ENCODE assay signal across 8 cellular contexts in genomic region chr19:40283414-40284250, GRCh38. TPM values are rescaled to one million over a fixed set of nuclear protein-coding genes. Genes with fewer than 3 reads are reported as not detected.
DNase-seq lines count a peak whose midpoint lies in the region; ATAC-seq and TF ChIP-seq lines count a peak whose summit lies in the region.

No MANE protein-coding gene starts in this region.

- H4K5ac ChIP-seq in mesendoderm (ENCODE audit: low read length): no peak overlapping the region

- H3K23ac ChIP-seq in mesendoderm (ENCODE audit: low read length): no peak overlapping the region

- no peak overlapping the region for H3K4ac ChIP-seq in mesendoderm (ENCODE audit: low read depth, low read length)

- peaks cover 54% of the 10 kb centered on the region for H3K79me2 ChIP-seq in mesendoderm (ENCODE audit: control insufficient read depth, insufficient read depth, low read length)

- peaks cover 26% of the 10 kb centered on the region for H3K79me1 ChIP-seq in mesendoderm (ENCODE audit: low read length)

- peaks cover 10% of the 10 kb centered on the region for H3K4me1 ChIP-seq in HAP-1
- H3K4me1 ChIP-seq in mesendoderm (ENCODE audit: control insufficient read depth, low read depth, low read length): peaks cover 8% of the 10 kb centered on the region

- no peak overlapping the region for H2BK5ac ChIP-seq in mesendoderm (ENCODE audit: low read length)

- no CpG with 5 or more reads among the region's 12 CpGs for WGBS in mesendoderm (ENCODE audit: extremely low coverage, insufficient coverage, low lambda C conversion rate)

- H3K9me3 ChIP-seq in HAP-1: no peaks in the 10 kb centered on the region

- H3K9ac ChIP-seq in mesendoderm (ENCODE audit: low read length): peak overlapping the region; percentile 95

- ATAC-seq in HG02852 (IDR thresholded peaks at IDR 0.05; ENCODE audit: unreplicated experiment) (no peak), GM21360 (IDR thresholded peaks at IDR 0.05; ENCODE audit: unreplicated experiment) (no peak), HG02973 (IDR thresholded peaks at IDR 0.05; ENCODE audit: unreplicated experiment) (no peak)

- H2BK120ac ChIP-seq in mesendoderm (ENCODE audit: low read depth, low read length): no peak overlapping the region

- H3K36me3 ChIP-seq in HAP-1 (replicated peaks) (peaks cover 13% of the 10 kb centered on the region), brain microvascular endothelial cell (replicated peaks) (no peaks in the 10 kb centered on the region), mesendoderm (ENCODE audit: control insufficient read depth, insufficient read depth, low read length) (peaks cover 2% of the 10 kb centered on the region)

- H3K56ac ChIP-seq in mesendoderm (ENCODE audit: low read length): peak overlapping the region; percentile 96

- DNase-seq in HAP-1 (ENCODE audit: low spot score in 2 of 2) (no peak), brain microvascular endothelial cell (no peak), mesendoderm (no peak), NCI-H226 (no peak)

- no peak overlapping the region for H3K18ac ChIP-seq in mesendoderm (ENCODE audit: low read length)

- H2AK5ac ChIP-seq in mesendoderm (ENCODE audit: low read length): no peak overlapping the region

- TF ChIP-seq CTCF in 22Rv1 (IDR thresholded peaks at IDR 0.05): no peak
- no peak for TF ChIP-seq CTCF in brain microvascular endothelial cell (IDR thresholded peaks at IDR 0.05; ENCODE audit: low read depth, low read length, missing control alignments)

- H3K27me3 ChIP-seq in HAP-1 (ENCODE audit: low read depth) (no peaks in the 10 kb centered on the region), brain microvascular endothelial cell (replicated peaks) (no peaks in the 10 kb centered on the region), mesendoderm (ENCODE audit: insufficient read depth, low read length, poor library complexity) (no peaks in the 10 kb centered on the region)

- H3K4me3 ChIP-seq in HAP-1 (peak overlapping the region; percentile 80), brain microvascular endothelial cell (ENCODE audit: low read depth, low read length) (peak overlapping the region; percentile 92), mesendoderm (ENCODE audit: low read length) (no peak overlapping the region)

- no peak overlapping the region for H2BK15ac ChIP-seq in mesendoderm (replicated peaks; ENCODE audit: low read depth)

- H3K27ac ChIP-seq in 22Rv1: peak overlapping the region; percentile 90
- H3K27ac ChIP-seq in brain microvascular endothelial cell: peak overlapping the region; percentile 91
- H3K27ac ChIP-seq in mesendoderm (ENCODE audit: low read depth, low read length): no peak overlapping the region

- peak overlapping the region; percentile 87 for H3K4me2 ChIP-seq in mesendoderm (ENCODE audit: low read length)

- in situ Hi-C loops in HAP-1 (cut with MboI; ENCODE audit: low sequenced_read_pairs) (no loop called here), brain microvascular endothelial cell (cut with HindIII; ENCODE audit: low pct_ligation_motif_present, low sequenced_read_pairs) (no loop called here)

- no peak overlapping the region for H4K8ac ChIP-seq in mesendoderm (ENCODE audit: low read depth, low read length)

RNA-seq across cellular contexts. Expression of gene AKT2, which starts 1.5 kb away (rescaled TPM):
- 97.3 TPM for polyA plus RNA-seq in mesendoderm (2013, experiment 1 of 2)
- 103 TPM for polyA plus RNA-seq in mesendoderm (2013, experiment 2 of 2)

RNA-seq across cellular contexts. Expression of gene CCNP, which starts 57.1 kb away (rescaled TPM):
- polyA plus RNA-seq in mesendoderm (2013, experiment 1 of 2): 0.28 TPM
- polyA plus RNA-seq in mesendoderm (2013, experiment 2 of 2): 0.15 TPM
